8 cellular contexts compared by ENCODE assay signal in the genomic region with DNA sequence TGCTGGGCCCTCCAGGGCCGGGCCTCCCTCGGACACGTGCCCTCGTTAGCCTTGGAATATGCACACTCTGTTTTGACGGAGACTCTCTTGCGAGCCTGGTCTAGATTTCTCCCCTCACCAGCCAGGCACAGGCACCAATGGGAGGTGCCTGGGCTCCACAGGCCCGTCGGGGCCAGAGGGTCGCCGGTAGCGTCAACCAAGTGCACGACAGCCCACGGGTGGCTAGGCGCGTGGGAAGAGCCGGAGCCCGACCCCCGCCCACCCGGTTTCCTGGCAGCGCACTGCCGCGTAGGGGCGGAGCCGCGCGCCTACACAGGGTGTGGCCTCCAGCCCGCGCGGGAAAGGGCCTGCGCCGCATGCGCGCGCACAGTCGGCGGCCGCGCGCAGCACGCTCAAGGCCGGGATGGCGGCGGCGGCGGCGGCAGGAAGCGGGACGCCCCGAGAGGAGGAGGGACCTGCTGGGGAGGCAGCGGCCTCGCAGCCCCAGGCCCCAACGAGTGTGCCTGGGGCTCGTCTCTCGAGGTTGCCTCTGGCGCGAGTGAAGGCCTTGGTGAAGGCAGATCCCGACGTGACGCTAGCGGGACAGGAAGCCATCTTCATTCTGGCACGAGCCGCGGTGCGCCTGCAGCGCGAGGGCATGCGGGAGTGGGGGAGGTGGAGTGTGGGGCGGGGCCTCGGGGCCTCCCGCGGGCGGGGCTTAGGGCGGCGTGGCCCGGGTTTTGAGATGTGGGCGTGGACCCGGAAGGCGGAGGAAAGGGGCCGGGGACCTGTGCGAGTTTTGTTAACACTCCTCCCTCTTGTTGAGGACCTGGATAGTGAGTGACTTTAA. TPM values are rescaled to one million over a fixed set of nuclear protein-coding genes. Genes with fewer than 3 reads are reported as not detected.
DNase-seq lines count a peak whose midpoint lies in the region; ATAC-seq and TF ChIP-seq lines count a peak whose summit lies in the region.

A gene with protein sequence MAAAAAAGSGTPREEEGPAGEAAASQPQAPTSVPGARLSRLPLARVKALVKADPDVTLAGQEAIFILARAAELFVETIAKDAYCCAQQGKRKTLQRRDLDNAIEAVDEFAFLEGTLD (plus strand): TSS at position 367 of the 829 bp plus-strand sequence. CDS start 37 bp downstream, at position 404.

- H3K27me3 ChIP-seq in kidney epithelial cell (ENCODE audit: control insufficient read depth, insufficient read depth, low read length), result no peaks in the 10 kb centered on the region

- peak; percentile 92 for DNase-seq in Ammon's horn (ENCODE audit: low spot score)
- peak; percentile 96 for DNase-seq in NCI-H510A treated with DMSO at 0.1 percent for 48 hours (lab: John Stamatoyannopoulos, UW)
- DNase-seq in activated CD4-positive, alpha-beta T cell treated with anti-CD3 and anti-CD28 coated beads for 24 hours (ENCODE audit: low read depth in 2 of 2), result peak; percentile 91 to 93
- peak; percentile 96 for DNase-seq in chondrocyte (ENCODE audit: low spot score)
- no peak for DNase-seq in kidney epithelial cell (ENCODE audit: low read depth)
- peak; percentile 96 for DNase-seq in stimulated activated CD4-positive, alpha-beta T cell treated with anti-CD3 and anti-CD28 coated beads, Interleukin-15, amount 100 ng/mL, for 24 hours

- H3K9me3 Mint-ChIP-seq in chondrocyte (ENCODE audit: low read depth), result no peaks in the 10 kb centered on the region

- peak; percentile 94 for TF ChIP-seq POLR2A in GM19193 (IDR thresholded peaks at IDR 0.05; ENCODE audit: extremely low read depth, insufficient read depth, insufficient read length)

- H3K4me1 Mint-ChIP-seq in chondrocyte (ENCODE audit: low read depth), result peaks cover 19% of the 10 kb centered on the region

- H3K4me3 Mint-ChIP-seq in chondrocyte (ENCODE audit: unreplicated experiment), result peak within 1 kb of the TSS; percentile 79

- H3K27me3 Mint-ChIP-seq in chondrocyte (ENCODE audit: low read depth), result no peaks in the 10 kb centered on the region

- peak within 1 kb of the TSS; percentile 90 for H3K27ac Mint-ChIP-seq in chondrocyte (ENCODE audit: unreplicated experiment)

- TF ChIP-seq CTCF in chondrocyte (IDR thresholded peaks at IDR 0.05) (peak; percentile 23), kidney epithelial cell (IDR thresholded peaks at IDR 0.05; ENCODE audit: insufficient read depth, low read length, poor library complexity, severe bottlenecking) (no peak)

- peak; percentile 95 for ATAC-seq in HG03432 (IDR thresholded peaks at IDR 0.05; ENCODE audit: unreplicated experiment)

- H3K36me3 Mint-ChIP-seq in chondrocyte (ENCODE audit: low read depth), result peaks cover 12% of the 10 kb centered on the region

- no peaks in the 10 kb centered on the region for H3K36me3 ChIP-seq in kidney epithelial cell (ENCODE audit: control insufficient read depth, insufficient read depth, low read length)

- peak within 1 kb of the TSS; percentile 64 for H3K4me3 ChIP-seq in kidney epithelial cell (ENCODE audit: low read depth, low read length)

RNA-seq across cellular contexts. Expression of the gene that starts here (rescaled TPM):
- total RNA-seq in chondrocyte (31.2 to 47.2 TPM (median 39.5 TPM) in 3 replicates), kidney epithelial cell (15.4 and 18.3 TPM in 2 replicates)
